10 cellular contexts compared by ENCODE assay signal in genomic region chr11:82734120-82734479, GRCh38. TPM values are rescaled to one million over a fixed set of nuclear protein-coding genes. Genes with fewer than 3 reads are reported as not detected.
A peak's percentile ranks its signal among the peaks of the same experiment; 100 is the strongest.
DNase-seq lines count a peak whose midpoint lies in the region; ATAC-seq and TF ChIP-seq lines count a peak whose summit lies in the region.
"Had no signal": no experiment of that assay in that cellular context is flagged by ENCODE, and none has a peak within 500 bp of the region (broad histone marks: within the 10 kb centered on the region; RNA-seq: fewer than 3 reads in every experiment).

No MANE protein-coding gene starts in this region.

- 43% methylated on average over 9 of the region's 9 CpGs for WGBS in smooth muscle cell (ENCODE audit: low lambda C conversion rate)

- ATAC-seq in HG03039 (IDR thresholded peaks at IDR 0.05; ENCODE audit: unreplicated experiment) (no peak), GM18519 (IDR thresholded peaks at IDR 0.05; ENCODE audit: low FRiP score, unreplicated experiment) (no peak)

- H3K4me1 ChIP-seq in HAP-1 (0 out of 2 replicates have a peak, but pooled peaks cover 3% of the 10 kb centered on the region), iPS-15b (ENCODE audit: control insufficient read depth, insufficient read depth, low read length) (peaks cover 14% of the 10 kb centered on the region), smooth muscle cell (ENCODE audit: low read depth) (peaks cover 13% of the 10 kb centered on the region)

- H3K4me3 Mint-ChIP-seq in activated T-helper 1 cell treated with anti-CD3 and anti-CD28 coated beads, Interleukin-12 subunit alpha, Interleukin-12 subunit beta, Interleukin-2, Interleukin-4 antibody, amounts not matched to agents 30 ng/mL and 10 ng/mL and 1 ng/mL, durations not matched to agents 14 hours and 24 hours and 36 hours: peak overlapping the region; percentile 48

- no peak overlapping the region for H3K27ac ChIP-seq in smooth muscle cell (ENCODE audit: low read depth)

- no peaks in the 10 kb centered on the region for H3K9me3 Mint-ChIP-seq in activated T-helper 1 cell treated with anti-CD3 and anti-CD28 coated beads, Interleukin-12 subunit alpha, Interleukin-12 subunit beta, Interleukin-2, Interleukin-4 antibody, amounts not matched to agents 30 ng/mL and 10 ng/mL and 1 ng/mL, durations not matched to agents 14 hours and 24 hours and 36 hours

- no peak overlapping the region for H3K27ac Mint-ChIP-seq in activated T-helper 1 cell treated with anti-CD3 and anti-CD28 coated beads, Interleukin-12 subunit alpha, Interleukin-12 subunit beta, Interleukin-2, Interleukin-4 antibody, amounts not matched to agents 30 ng/mL and 10 ng/mL and 1 ng/mL, durations not matched to agents 14 hours and 24 hours and 36 hours

- no peak for DNase-seq in HAP-1 (ENCODE audit: low spot score in 2 of 2)
- DNase-seq in activated T-helper 1 cell treated with anti-CD3 and anti-CD28 coated beads, Interleukin-12 subunit alpha, Interleukin-12 subunit beta, Interleukin-2, Interleukin-4 antibody, amounts not matched to agents 30 ng/mL and 10 ng/mL and 1 ng/mL, durations not matched to agents 14 hours and 24 hours and 36 hours (ENCODE audit: low spot score): no peak
- no peak for DNase-seq in smooth muscle cell (lab: John Stamatoyannopoulos, UW; ENCODE audit: unreplicated experiment)
- no peak for DNase-seq in NCI-H2171 treated with DMSO at 0.1 percent for 48 hours (lab: John Stamatoyannopoulos, UW)
- DNase-seq in activated CD8-positive, alpha-beta memory T cell treated with anti-CD3 and anti-CD28 coated beads for 24 hours: no peak
- DNase-seq: activated gamma-delta T cell treated with Interleukin-2 at 50 U/mL for 16 hours, HCEC 1CT had no signal

- peak overlapping the region; percentile 75 for H2AFZ ChIP-seq in smooth muscle cell (ENCODE audit: low read depth)

- H3K79me2 ChIP-seq in smooth muscle cell (ENCODE audit: low read depth): no peaks in the 10 kb centered on the region

- no peak overlapping the region for H3K9ac ChIP-seq in iPS-15b (ENCODE audit: low read depth, low read length)
- no peak overlapping the region for H3K9ac ChIP-seq in smooth muscle cell (ENCODE audit: low read depth)

- H3K4me1 Mint-ChIP-seq in activated T-helper 1 cell treated with anti-CD3 and anti-CD28 coated beads, Interleukin-12 subunit alpha, Interleukin-12 subunit beta, Interleukin-2, Interleukin-4 antibody, amounts not matched to agents 30 ng/mL and 10 ng/mL and 1 ng/mL, durations not matched to agents 14 hours and 24 hours and 36 hours (ENCODE audit: low read depth): peaks cover 6% of the 10 kb centered on the region

- H3F3A ChIP-seq in smooth muscle cell (ENCODE audit: low read depth): no peaks in the 10 kb centered on the region

- intact Hi-C loops in activated T-helper 1 cell treated with anti-CD3 and anti-CD28 coated beads, Interleukin-12 subunit alpha, Interleukin-12 subunit beta, Interleukin-2, Interleukin-4 antibody, amounts not matched to agents 30 ng/mL and 10 ng/mL and 1 ng/mL, durations not matched to agents 14 hours and 24 hours and 36 hours (cut with micrococcal nuclease): no loop called here

- peak overlapping the region; percentile 89 for H3K4me2 ChIP-seq in smooth muscle cell

- H3K27me3 ChIP-seq in HAP-1 (ENCODE audit: low read depth) (peaks cover 30% of the 10 kb centered on the region), iPS-15b (ENCODE audit: control insufficient read depth, insufficient read depth, low read length) (peaks cover 48% of the 10 kb centered on the region), smooth muscle cell (ENCODE audit: low read depth) (peaks cover 87% of the 10 kb centered on the region)

- in situ Hi-C loops in HAP-1 (cut with MboI; ENCODE audit: low sequenced_read_pairs): no loop called here

- H3K36me3 ChIP-seq in HAP-1 (replicated peaks): no peaks in the 10 kb centered on the region
- H3K36me3 ChIP-seq in iPS-15b (ENCODE audit: control insufficient read depth, insufficient read depth, low read length): no peaks in the 10 kb centered on the region
- H3K36me3 ChIP-seq in smooth muscle cell (ENCODE audit: low read depth): no peaks in the 10 kb centered on the region

- peaks cover 71% of the 10 kb centered on the region for H3K27me3 Mint-ChIP-seq in activated T-helper 1 cell treated with anti-CD3 and anti-CD28 coated beads, Interleukin-12 subunit alpha, Interleukin-12 subunit beta, Interleukin-2, Interleukin-4 antibody, amounts not matched to agents 30 ng/mL and 10 ng/mL and 1 ng/mL, durations not matched to agents 14 hours and 24 hours and 36 hours (ENCODE audit: insufficient read depth)

- H3K9me3 ChIP-seq in HAP-1 (no peaks in the 10 kb centered on the region), iPS-15b (ENCODE audit: control insufficient read depth, insufficient read depth, low read length) (no peaks in the 10 kb centered on the region), smooth muscle cell (replicated peaks; ENCODE audit: low read depth) (no peaks in the 10 kb centered on the region)

- TF ChIP-seq CTCF in smooth muscle cell (IDR thresholded peaks at IDR 0.05; ENCODE audit: borderline replicate concordance, insufficient read depth, poor library complexity, severe bottlenecking): no peak

- no peaks in the 10 kb centered on the region for H4K20me1 ChIP-seq in smooth muscle cell (ENCODE audit: low read depth)

- no peaks in the 10 kb centered on the region for H3K36me3 Mint-ChIP-seq in activated T-helper 1 cell treated with anti-CD3 and anti-CD28 coated beads, Interleukin-12 subunit alpha, Interleukin-12 subunit beta, Interleukin-2, Interleukin-4 antibody, amounts not matched to agents 30 ng/mL and 10 ng/mL and 1 ng/mL, durations not matched to agents 14 hours and 24 hours and 36 hours (ENCODE audit: low read depth)

- H3K4me3 ChIP-seq in HAP-1: peak overlapping the region; percentile 40; the same call in 1 of the 2 replicates
- H3K4me3 ChIP-seq in iPS-15b (ENCODE audit: low read depth, low read length): peak overlapping the region; percentile 63
- peak overlapping the region; percentile 58 for H3K4me3 ChIP-seq in smooth muscle cell

RNA-seq across cellular contexts. Expression of gene FAM181B, which starts 0.4 kb away (rescaled TPM):
- not detected in 2 replicates for total RNA-seq in activated T-helper 1 cell treated with anti-CD3 and anti-CD28 coated beads, Interleukin-12 subunit alpha, Interleukin-12 subunit beta, Interleukin-2, Interleukin-4 antibody, amounts not matched to agents 30 ng/mL and 10 ng/mL and 1 ng/mL, durations not matched to agents 14 hours and 24 hours and 36 hours
- total RNA-seq in smooth muscle cell: not detected in 2 replicates
- not detected in 2 replicates for polyA plus RNA-seq in smooth muscle cell
